22 cellular contexts compared by ENCODE assay signal in the genomic region with DNA sequence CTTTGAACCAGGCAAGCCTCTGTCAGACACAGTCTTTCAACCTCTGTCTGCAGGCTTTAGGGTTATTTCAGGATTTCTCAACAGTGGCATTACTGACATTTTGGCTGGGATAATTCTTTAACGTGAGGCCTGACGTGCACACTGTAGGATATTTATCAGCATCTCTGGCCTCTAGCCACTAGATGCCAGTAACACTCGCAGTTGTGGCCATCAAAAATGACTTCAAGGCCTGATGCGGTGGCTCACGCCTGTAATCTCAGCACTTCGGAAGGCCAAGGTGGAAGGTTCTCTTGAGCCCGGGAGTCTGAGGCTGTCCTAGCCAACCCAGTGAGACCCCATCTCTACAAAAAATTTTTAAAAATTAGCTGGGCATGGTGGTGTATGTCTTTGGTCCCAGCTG.
"Had no signal": no experiment of that assay in that cellular context is flagged by ENCODE, and none has a peak within 500 bp of the region (broad histone marks: within the 10 kb centered on the region; RNA-seq: fewer than 3 reads in every experiment).

No MANE protein-coding gene starts in this region.

- H3K4me3 ChIP-seq: cardiac muscle cell, MG63 had no signal

- ATAC-seq: activated T-cell treated with anti-CD3 and anti-CD28 coated beads, Interleukin-2, amount 50 U/mL, for 72 hours; PC-3; T-cell had no signal

- H3K36me3 ChIP-seq: brain microvascular endothelial cell, cardiac muscle cell, MG63 had no signal

- H3K27me3 ChIP-seq: brain microvascular endothelial cell, cardiac muscle cell, MG63 had no signal

- FAIRE-seq: TTC549 had no signal

- DNase-seq: activated CD4-positive, alpha-beta memory T cell treated with anti-CD3 and anti-CD28 coated beads for 36 hours; activated CD4-positive, alpha-beta T cell treated with anti-CD3 and anti-CD28 coated beads, Interleukin-2, amount 10 ng/mL, durations not matched to agents 7 days and 5 days; activated CD4-positive, CD25-positive, alpha-beta regulatory T cell; activated gamma-delta T cell treated with Interleukin-2 at 50 U/mL for 16 hours; activated naive CD4-positive, alpha-beta T cell treated with anti-CD3 and anti-CD28 coated beads, Interleukin-2, amount 10 ng/mL, durations not matched to agents 7 days and 5 days; activated naive CD8-positive, alpha-beta T cell treated with anti-CD3 and anti-CD28 coated beads for 36 hours; activated T-cell treated with anti-CD3 and anti-CD28 coated beads, Interleukin-2, amount 50 U/mL, for 72 hours; brain microvascular endothelial cell; MG63; MV-4-11; NCI-H1092 treated with DMSO at 0.1 percent for 48 hours; NCI-H1417 treated with DMSO at 0.1 percent for 48 hours; NCI-H1694 treated with DMSO at 0.1 percent for 48 hours; NCI-H2029 treated with DMSO at 0.1 percent for 48 hours; NCI-H524; PC-3; SIG-M5; T-cell; T-helper 2 cell; T1000 had no signal

- H3K27ac ChIP-seq: brain microvascular endothelial cell, cardiac muscle cell had no signal
